2 cellular contexts compared by ENCODE assay signal in genomic region chr11:10539339-10539738, GRCh38.
TF ChIP-seq lines count a peak whose summit lies in the region.

No MANE protein-coding gene starts in this region.

TF ChIP-seq in IMR-90, 13 proteins besides CTCF, POLR2A, EP300 and RAD21:
- no peak for TF ChIP-seq BHLHE40 (IDR thresholded peaks at IDR 0.05; ENCODE audit: low read depth, low read length)
- TF ChIP-seq NFE2L2 (IDR thresholded peaks at IDR 0.05; ENCODE audit: low read depth, low read length): no peak
- TF ChIP-seq MAFK (IDR thresholded peaks at IDR 0.05; ENCODE audit: low read depth, low read length): no peak
- TF ChIP-seq CHD1 (IDR thresholded peaks at IDR 0.05; ENCODE audit: low read depth, low read length): no peak
- TF ChIP-seq ELK1 (IDR thresholded peaks at IDR 0.05; ENCODE audit: borderline replicate concordance, low read depth, low read length): no peak
- no peak for TF ChIP-seq CEBPB (IDR thresholded peaks at IDR 0.05; ENCODE audit: low read depth, low read length)
- no peak for TF ChIP-seq MXI1 (IDR thresholded peaks at IDR 0.05; ENCODE audit: borderline replicate concordance, low read depth, low read length)
- no peak for TF ChIP-seq FOS (IDR thresholded peaks at IDR 0.05; ENCODE audit: low read depth, low read length)
- no peak for TF ChIP-seq MAZ (IDR thresholded peaks at IDR 0.05; ENCODE audit: borderline replicate concordance, low read depth, low read length)
- no peak for TF ChIP-seq RFX5 (IDR thresholded peaks at IDR 0.05; ENCODE audit: low read depth, low read length)
- no peak for TF ChIP-seq RCOR1 (IDR thresholded peaks at IDR 0.05; ENCODE audit: insufficient replicate concordance, low read length)
- TF ChIP-seq SMC3 (IDR thresholded peaks at IDR 0.05; ENCODE audit: low read depth, low read length): no peak
- TF ChIP-seq USF2 (IDR thresholded peaks at IDR 0.05; ENCODE audit: low read depth, low read length): no peak

TF ChIP-seq in neural cell, 6 proteins besides CTCF, POLR2A, EP300 and RAD21:
- TF ChIP-seq REST (IDR thresholded peaks at IDR 0.05; ENCODE audit: borderline replicate concordance): no peak
- TF ChIP-seq SMC3 (conservative IDR thresholded peaks at IDR 0.05; ENCODE audit: poor library complexity): no peak
- no peak for TF ChIP-seq POLR2AphosphoS5 (IDR thresholded peaks at IDR 0.05)
- no peak for TF ChIP-seq TAF1 (IDR thresholded peaks at IDR 0.05; ENCODE audit: low read depth)
- TF ChIP-seq EZH2 (IDR thresholded peaks at IDR 0.05; ENCODE audit: borderline replicate concordance, insufficient read depth, low read length, poor library complexity, severe bottlenecking): no peak
- no peak for TF ChIP-seq MXI1 (conservative IDR thresholded peaks at IDR 0.05; ENCODE audit: poor library complexity, severe bottlenecking)
